ENCODE assay signal across 14 cellular contexts in the genomic region with DNA sequence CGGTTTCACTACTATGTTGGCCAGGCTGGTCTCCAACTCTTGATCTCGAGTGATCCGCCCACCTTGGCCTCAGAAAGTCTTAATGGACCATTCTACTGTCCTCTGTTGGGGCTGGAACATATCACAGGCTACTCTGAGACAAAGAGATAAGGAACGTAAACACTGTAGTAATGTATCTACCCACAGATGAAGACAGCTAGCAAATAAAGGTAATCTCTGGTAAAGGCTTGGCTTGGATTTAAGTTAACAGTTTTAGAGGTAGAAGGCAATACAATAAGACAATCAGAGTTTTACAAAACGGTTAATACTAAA. TPM values are rescaled to one million over a fixed set of nuclear protein-coding genes. Genes with fewer than 3 reads are reported as not detected.
A peak's percentile ranks its signal among the peaks of the same experiment; 100 is the strongest.
DNase-seq lines count a peak whose midpoint lies in the region; ATAC-seq and TF ChIP-seq lines count a peak whose summit lies in the region.
"Had no signal": no experiment of that assay in that cellular context is flagged by ENCODE, and none has a peak within 500 bp of the region (broad histone marks: within the 10 kb centered on the region; RNA-seq: fewer than 3 reads in every experiment).

No MANE protein-coding gene starts in this region.

- H2AFZ ChIP-seq in Karpas-422 (ENCODE audit: low read length) = no peak overlapping the region

- H3K36me3 Mint-ChIP-seq in brain (peaks cover 30% of the 10 kb centered on the region), memory B cell (peaks cover 12% of the 10 kb centered on the region)
- peaks cover 16% of the 10 kb centered on the region for H3K36me3 Mint-ChIP-seq in T-helper 2 cell treated with Interferon-gamma antibody and Interleukin-4, amounts not matched to agents 5 μg/mL and 100 μg/mL, for 36 hours (ENCODE audit: low read depth)

- H3K4me2 ChIP-seq in Karpas-422 (ENCODE audit: low read depth, low read length, poor library complexity, severe bottlenecking) = peak overlapping the region; percentile 2

- H3K4me1 Mint-ChIP-seq in brain (peaks cover 24% of the 10 kb centered on the region), memory B cell (peaks cover 10% of the 10 kb centered on the region)
- peaks cover 7% of the 10 kb centered on the region for H3K4me1 Mint-ChIP-seq in T-helper 2 cell treated with Interferon-gamma antibody and Interleukin-4, amounts not matched to agents 5 μg/mL and 100 μg/mL, for 36 hours (ENCODE audit: low read depth)

- no peaks in the 10 kb centered on the region for H3K27me3 Mint-ChIP-seq in brain
- H3K27me3 Mint-ChIP-seq in memory B cell = no peaks in the 10 kb centered on the region
- no peaks in the 10 kb centered on the region for H3K27me3 Mint-ChIP-seq in T-helper 2 cell treated with Interferon-gamma antibody and Interleukin-4, amounts not matched to agents 5 μg/mL and 100 μg/mL, for 36 hours (ENCODE audit: low read depth)
- H3K27me3 Mint-ChIP-seq: stimulated activated naive CD8-positive, alpha-beta T cell treated with anti-CD3 and anti-CD28 coated beads, Interleukin-15, amount 100 ng/mL, for 72 hours had no signal

- peaks cover 35% of the 10 kb centered on the region for H3K79me2 ChIP-seq in Karpas-422 (ENCODE audit: low read length)

- H3K36me3 ChIP-seq in Karpas-422 (ENCODE audit: insufficient read depth, low read length) (peaks cover 8% of the 10 kb centered on the region; the same call in 1 of the 2 replicates), suprapubic skin (peaks cover 12% of the 10 kb centered on the region)

- no peak for TF ChIP-seq POLR2A in suprapubic skin (IDR thresholded peaks at IDR 0.05)

- H3K4me1 ChIP-seq in Karpas-422 (ENCODE audit: low read length) (peaks cover 27% of the 10 kb centered on the region), suprapubic skin (peaks cover 13% of the 10 kb centered on the region)

- H3K27ac Mint-ChIP-seq in brain (peak overlapping the region in 4 of 5 experiments; percentile 66 to 93 (median 85)), memory B cell (peak overlapping the region; percentile 18)
- H3K27ac Mint-ChIP-seq in T-helper 2 cell treated with Interferon-gamma antibody and Interleukin-4, amounts not matched to agents 5 μg/mL and 100 μg/mL, for 36 hours = no peak overlapping the region
- H3K27ac Mint-ChIP-seq: stimulated activated naive CD8-positive, alpha-beta T cell treated with anti-CD3 and anti-CD28 coated beads, Interleukin-15, amount 100 ng/mL, for 72 hours had no signal

- H3K9me3 Mint-ChIP-seq in brain = no peaks in the 10 kb centered on the region
- H3K9me3 Mint-ChIP-seq in memory B cell = no peaks in the 10 kb centered on the region
- no peaks in the 10 kb centered on the region for H3K9me3 Mint-ChIP-seq in T-helper 2 cell treated with Interferon-gamma antibody and Interleukin-4, amounts not matched to agents 5 μg/mL and 100 μg/mL, for 36 hours
- H3K9me3 Mint-ChIP-seq: stimulated activated naive CD8-positive, alpha-beta T cell treated with anti-CD3 and anti-CD28 coated beads, Interleukin-15, amount 100 ng/mL, for 72 hours had no signal

- DNase-seq in Karpas-422 (no peak), memory B cell (ENCODE audit: low spot score in 2 of 2) (no peak), suprapubic skin (ENCODE audit: low spot score in 2 of 2) (no peak), T-helper 1 cell (no peak), NCI-H2227 treated with DMSO at 0.1 percent for 48 hours (lab: John Stamatoyannopoulos, UW) (no peak)
- DNase-seq in T-helper 2 cell treated with Interferon-gamma antibody and Interleukin-4, amounts not matched to agents 5 μg/mL and 100 μg/mL, for 36 hours (ENCODE audit: low spot score) = no peak
- DNase-seq: effector CD4-positive, alpha-beta T cell; glutamatergic neuron; NCI-H1417; psoas muscle; stimulated activated CD4-positive, alpha-beta T cell treated with anti-CD3 and anti-CD28 coated beads, Interleukin-4, amount 100 ng/mL, for 24 hours; stimulated activated naive CD8-positive, alpha-beta T cell treated with anti-CD3 and anti-CD28 coated beads, Interleukin-15, amount 100 ng/mL, for 72 hours had no signal

- TF ChIP-seq CTCF in brain (conservative IDR thresholded peaks at IDR 0.05) = no peak
- no peak for TF ChIP-seq CTCF in suprapubic skin (IDR thresholded peaks at IDR 0.05)

- no peak overlapping the region for H3K9ac ChIP-seq in Karpas-422 (ENCODE audit: low read length)

- H3K9me2 ChIP-seq in Karpas-422 (replicated peaks; ENCODE audit: insufficient read depth, low read length) = no peaks in the 10 kb centered on the region

- H3K4me3 ChIP-seq in Karpas-422 (ENCODE audit: low read length) = no peak overlapping the region
- no peak overlapping the region for H3K4me3 ChIP-seq in suprapubic skin
- H3K4me3 ChIP-seq: psoas muscle had no signal

- H4K20me1 ChIP-seq in Karpas-422 (ENCODE audit: insufficient read depth, low read depth, low read length) = no peaks in the 10 kb centered on the region

- H3K27ac ChIP-seq in Karpas-422 (ENCODE audit: low read length) (peak overlapping the region; percentile 39; the same call in 1 of the 2 replicates), suprapubic skin (peak overlapping the region; percentile 8)
- H3K27ac ChIP-seq: psoas muscle had no signal

- H3K9me3 ChIP-seq in Karpas-422 (ENCODE audit: low read length) (no peaks in the 10 kb centered on the region), suprapubic skin (no peaks in the 10 kb centered on the region)
- H3K9me3 ChIP-seq: psoas muscle had no signal

- no peaks in the 10 kb centered on the region for H3K27me3 ChIP-seq in Karpas-422 (ENCODE audit: low read length)
- no peaks in the 10 kb centered on the region for H3K27me3 ChIP-seq in suprapubic skin

- H3K4me3 Mint-ChIP-seq in brain = no peak overlapping the region
- no peak overlapping the region for H3K4me3 Mint-ChIP-seq in memory B cell
- no peak overlapping the region for H3K4me3 Mint-ChIP-seq in T-helper 2 cell treated with Interferon-gamma antibody and Interleukin-4, amounts not matched to agents 5 μg/mL and 100 μg/mL, for 36 hours
- H3K4me3 Mint-ChIP-seq: stimulated activated naive CD8-positive, alpha-beta T cell treated with anti-CD3 and anti-CD28 coated beads, Interleukin-15, amount 100 ng/mL, for 72 hours had no signal

- ATAC-seq in memory B cell (ENCODE audit: low read depth) = no peak
- ATAC-seq: psoas muscle; stimulated activated naive CD8-positive, alpha-beta T cell treated with anti-CD3 and anti-CD28 coated beads, Interleukin-15, amount 100 ng/mL, for 72 hours had no signal

- TF ChIP-seq EP300 in suprapubic skin (IDR thresholded peaks at IDR 0.05) = no peak

- 77% methylated on average over 5 of the region's 5 CpGs for WGBS in suprapubic skin

RNA-seq across cellular contexts. Expression of gene ISM2, which starts 44.6 kb away (rescaled TPM):
- total RNA-seq in Karpas-422 (2014; rRNA removed; shearing (Covaris generic); ENCODE audit: low replicate concordance) = 0.11 and 0.89 TPM in 2 replicates
- 0.24 TPM for polyA plus RNA-seq in brain (ENCODE audit: insufficient read depth, low read depth, low replicate concordance)
- total RNA-seq in suprapubic skin = not detected
- total RNA-seq: liver, psoas muscle had no signal
- polyA plus RNA-seq: liver had no signal
